Comparison of ENCODE assay signal across 8 cellular contexts in the genomic region with DNA sequence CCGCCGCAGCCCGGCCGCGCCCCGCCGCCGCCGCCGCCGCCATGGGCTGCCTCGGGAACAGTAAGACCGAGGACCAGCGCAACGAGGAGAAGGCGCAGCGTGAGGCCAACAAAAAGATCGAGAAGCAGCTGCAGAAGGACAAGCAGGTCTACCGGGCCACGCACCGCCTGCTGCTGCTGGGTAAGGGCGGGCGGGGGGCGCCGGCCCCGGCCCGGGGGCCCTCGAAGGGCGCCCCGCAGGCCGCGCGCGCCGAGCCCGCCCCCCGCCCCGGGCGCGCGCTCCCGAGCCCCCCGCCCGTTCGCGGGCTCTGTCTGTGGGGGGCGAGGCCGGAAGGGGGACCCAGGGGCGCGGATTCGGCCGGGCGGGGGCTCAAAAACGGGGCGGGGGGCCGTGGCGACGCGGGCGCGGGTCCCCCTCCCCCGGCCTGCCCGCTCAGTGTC. TPM values are rescaled to one million over a fixed set of nuclear protein-coding genes. Genes with fewer than 3 reads are reported as not detected.
DNase-seq lines count a peak whose midpoint lies in the region; ATAC-seq, FAIRE-seq and TF ChIP-seq lines count a peak whose summit lies in the region.

No MANE protein-coding gene starts in this region.

- H3K27me3 ChIP-seq in fibroblast of lung (ENCODE audit: control insufficient read depth, insufficient read depth, low read length) = peaks cover 3% of the 10 kb centered on the region
- H3K27me3 ChIP-seq in neutrophil = peaks cover 16% of the 10 kb centered on the region

- H3K27ac ChIP-seq in fibroblast of lung (ENCODE audit: insufficient read depth, low read length) (peak overlapping the region; percentile 83), neutrophil (peak overlapping the region; percentile 85)

- H3K9ac ChIP-seq in fibroblast of lung (ENCODE audit: insufficient read depth, low read length) = peak overlapping the region; percentile 77

- H3K36me3 ChIP-seq in fibroblast of lung (ENCODE audit: control insufficient read depth, insufficient read depth, low read length) (no peaks in the 10 kb centered on the region), neutrophil (peaks cover 7% of the 10 kb centered on the region)

- no peak overlapping the region for H2AFZ ChIP-seq in fibroblast of lung (ENCODE audit: low read length)

- peaks cover 48% of the 10 kb centered on the region for H3K79me2 ChIP-seq in fibroblast of lung (ENCODE audit: control insufficient read depth, insufficient read depth, low read length)

- no peak for TF ChIP-seq CTCF in fibroblast of lung (conservative IDR thresholded peaks at IDR 0.05 in 1 of 2, IDR thresholded peaks at IDR 0.05 in 1 of 2; ENCODE audit: low read depth in 1 of 2, low read length in 2 of 2)
- no peak for TF ChIP-seq CTCF in neutrophil (IDR thresholded peaks at IDR 0.05)

- H3K4me1 ChIP-seq in fibroblast of lung (ENCODE audit: control insufficient read depth, extremely low read depth, insufficient read depth, low read length) = peaks cover 16% of the 10 kb centered on the region
- peaks cover 22 to 31% of the 10 kb centered on the region in 2 experiments for H3K4me1 ChIP-seq in neutrophil (ENCODE audit: control insufficient read depth in 1 of 2, insufficient read depth in 1 of 2, low read depth in 1 of 2, low read length in 1 of 2)

- H4K20me1 ChIP-seq in fibroblast of lung (ENCODE audit: control insufficient read depth, extremely low read depth, insufficient read depth, low read length) = no peaks in the 10 kb centered on the region

- H3K4me2 ChIP-seq in fibroblast of lung (ENCODE audit: extremely low read depth, insufficient read depth, low read length) = no peak overlapping the region

- H3K9me3 ChIP-seq in fibroblast of lung (ENCODE audit: control insufficient read depth, insufficient read depth, low read depth, low read length) = no peaks in the 10 kb centered on the region
- H3K9me3 ChIP-seq in neutrophil = no peaks in the 10 kb centered on the region

- DNase-seq in LHCN-M2 (ENCODE audit: low read depth) (peak; percentile 47), activated T-cell treated with anti-CD3 and anti-CD28 coated beads for 4 hours (peak; percentile 24), fibroblast of lung (ENCODE audit: low read depth in 2 of 2) (peak in 1 of 2 donors; percentile 45), GM19239 (ENCODE audit: insufficient read length, low spot score) (no peak)

- ATAC-seq in GM18498 (IDR thresholded peaks at IDR 0.05; ENCODE audit: unreplicated experiment) (peak; percentile 1), HG02938 (IDR thresholded peaks at IDR 0.05; ENCODE audit: unreplicated experiment) (no peak), HG02973 (IDR thresholded peaks at IDR 0.05; ENCODE audit: unreplicated experiment) (no peak)

- no peak for FAIRE-seq in GM19239 (lab: Jason Lieb, UNC)

- H3K4me3 ChIP-seq in fibroblast of lung (replicated peaks in 1 of 4; ENCODE audit: control extremely low read depth in 1 of 4, insufficient read depth in 1 of 4, low read depth in 3 of 4, low read length in 4 of 4) = peak overlapping the region; percentile 69 to 89 (median 85)
- peak overlapping the region; percentile 63 to 85 for H3K4me3 ChIP-seq in neutrophil (ENCODE audit: low read depth in 1 of 2, low read length in 1 of 2)

RNA-seq across cellular contexts. Expression of gene GNAS, which starts 39.2 kb away (rescaled TPM):
- total RNA-seq in LHCN-M2 (2014; rRNA removed) (462 and 481 TPM in 2 replicates), fibroblast of lung (256 and 421 TPM in 2 replicates)
- polyA plus RNA-seq in LHCN-M2 (2012) = 1,060 TPM
- polyA plus RNA-seq in fibroblast of lung = 1,357 and 1,384 TPM in 2 replicates
- 970 and 1,051 TPM in 2 replicates for polyA plus RNA-seq in fibroblast of lung (2012)
- polyA minus RNA-seq in fibroblast of lung (ENCODE audit: low replicate concordance) = 2,729 and 3,468 TPM in 2 replicates

RNA-seq across cellular contexts. Expression of gene GNAS-AS1, which starts 41.0 kb away (rescaled TPM):
- 0.11 TPM in 1 of 2 replicates, not detected in the other for total RNA-seq in LHCN-M2 (2014; rRNA removed)
- polyA plus RNA-seq in LHCN-M2 (2012) = not detected
- total RNA-seq in fibroblast of lung = 0.33 and 0.51 TPM in 2 replicates
- 0.28 and 0.32 TPM in 2 replicates for polyA plus RNA-seq in fibroblast of lung
- 0.59 and 0.74 TPM in 2 replicates for polyA plus RNA-seq in fibroblast of lung (2012)
- polyA minus RNA-seq in fibroblast of lung (ENCODE audit: low replicate concordance) = not detected in 2 replicates
